Comparison of ENCODE assay signal across 20 cellular contexts in genomic region chr5:763397-763796, GRCh38. TPM values are rescaled to one million over a fixed set of nuclear protein-coding genes. Genes with fewer than 3 reads are reported as not detected.
"Had no signal": no experiment of that assay in that cellular context is flagged by ENCODE, and none has a peak within 500 bp of the region (broad histone marks: within the 10 kb centered on the region; RNA-seq: fewer than 3 reads in every experiment).

No MANE protein-coding gene starts in this region.

- ATAC-seq: left ventricle myocardium superior, right cardiac atrium, upper lobe of right lung had no signal

- H3K36me3 Mint-ChIP-seq: activated naive CD8-positive, alpha-beta T cell treated with anti-CD3 and anti-CD28 coated beads for 36 hours had no signal

- H3K4me1 ChIP-seq: prostate gland had no signal

- H3K27me3 ChIP-seq: suprapubic skin, upper lobe of right lung had no signal

- DNase-seq: activated CD4-positive, alpha-beta T cell treated with anti-CD3 and anti-CD28 coated beads, Interleukin-2, amount 10 ng/mL, durations not matched to agents 7 days and 5 days; activated gamma-delta T cell; activated naive CD8-positive, alpha-beta T cell treated with anti-CD3 and anti-CD28 coated beads for 36 hours; amygdala; cortex of kidney; effector CD8-positive, alpha-beta T cell; foreskin fibroblast; hippocampal formation; left ventricle myocardium superior; mesendoderm; occipital lobe had no signal

- H3K27me3 Mint-ChIP-seq: activated CD4-positive, alpha-beta T cell treated with anti-CD3 and anti-CD28 coated beads, Interleukin-2, amount 10 ng/mL, durations not matched to agents 7 days and 5 days; activated naive CD8-positive, alpha-beta T cell treated with anti-CD3 and anti-CD28 coated beads for 36 hours; brain had no signal

- H3K36me3 ChIP-seq: prostate gland, suprapubic skin, upper lobe of right lung had no signal

- H3K27ac ChIP-seq: prostate gland, suprapubic skin, upper lobe of right lung had no signal

- H3K9me3 ChIP-seq: prostate gland, suprapubic skin, upper lobe of right lung had no signal

- H3K9me3 Mint-ChIP-seq: activated naive CD8-positive, alpha-beta T cell treated with anti-CD3 and anti-CD28 coated beads for 36 hours; stimulated activated naive CD8-positive, alpha-beta T cell treated with anti-CD3 and anti-CD28 coated beads, Interleukin-15, Interleukin-2, amounts not matched to agents 100 ng/mL and 50 ng/mL, for 24 hours; T-helper 2 cell treated with Interferon-gamma antibody and Interleukin-4, amounts not matched to agents 5 μg/mL and 100 μg/mL, for 36 hours had no signal

- H3K27ac Mint-ChIP-seq: activated CD4-positive, alpha-beta T cell treated with anti-CD3 and anti-CD28 coated beads, Interleukin-2, amount 10 ng/mL, durations not matched to agents 7 days and 5 days; activated naive CD8-positive, alpha-beta T cell treated with anti-CD3 and anti-CD28 coated beads for 36 hours; brain; nephron; stimulated activated naive CD8-positive, alpha-beta T cell treated with anti-CD3 and anti-CD28 coated beads, Interleukin-15, Interleukin-2, amounts not matched to agents 100 ng/mL and 50 ng/mL, for 24 hours; T-helper 2 cell treated with Interferon-gamma antibody and Interleukin-4, amounts not matched to agents 5 μg/mL and 100 μg/mL, for 36 hours had no signal

- H3K4me3 ChIP-seq: prostate gland, suprapubic skin, upper lobe of right lung had no signal

- H3K4me3 Mint-ChIP-seq: activated CD4-positive, alpha-beta T cell treated with anti-CD3 and anti-CD28 coated beads, Interleukin-2, amount 10 ng/mL, durations not matched to agents 7 days and 5 days; activated naive CD8-positive, alpha-beta T cell treated with anti-CD3 and anti-CD28 coated beads for 36 hours; brain; nephron; stimulated activated naive CD8-positive, alpha-beta T cell treated with anti-CD3 and anti-CD28 coated beads, Interleukin-15, Interleukin-2, amounts not matched to agents 100 ng/mL and 50 ng/mL, for 24 hours; T-helper 2 cell treated with Interferon-gamma antibody and Interleukin-4, amounts not matched to agents 5 μg/mL and 100 μg/mL, for 36 hours had no signal

RNA-seq across cellular contexts. Expression of gene ZDHHC11B, which starts 21.1 kb away (rescaled TPM):
- total RNA-seq: activated naive CD8-positive, alpha-beta T cell treated with anti-CD3 and anti-CD28 coated beads for 36 hours; endothelial cell of umbilical vein had no signal
- polyA plus RNA-seq: endothelial cell of umbilical vein had no signal
